16 cellular contexts compared by ENCODE assay signal in the genomic region with DNA sequence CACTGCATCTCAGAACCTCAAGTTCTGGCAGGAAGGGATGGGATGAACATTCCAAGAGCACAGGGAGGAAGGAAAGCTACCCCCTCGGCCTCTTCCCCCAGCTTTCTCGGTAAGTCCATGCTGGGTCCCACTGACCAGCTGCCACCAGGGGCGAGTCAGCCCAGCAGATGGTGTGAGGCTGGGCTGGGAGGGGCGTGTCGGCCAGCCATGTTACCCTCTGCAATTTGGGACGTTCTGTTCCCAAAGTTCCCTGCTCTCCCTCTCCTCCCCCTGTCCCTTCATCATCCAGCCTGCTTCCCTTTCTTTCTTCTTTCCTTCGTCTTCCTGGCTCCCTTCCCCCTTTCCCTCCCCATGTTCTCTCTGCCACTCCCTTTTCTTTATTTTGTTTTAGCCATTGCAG.
DNase-seq lines count a peak whose midpoint lies in the region; ATAC-seq, FAIRE-seq and TF ChIP-seq lines count a peak whose summit lies in the region.
"Had no signal": no experiment of that assay in that cellular context is flagged by ENCODE, and none has a peak within 500 bp of the region (broad histone marks: within the 10 kb centered on the region; RNA-seq: fewer than 3 reads in every experiment).

No MANE protein-coding gene starts in this region.

- CTCF ChIA-PET in HepG2 (lab: Yijun Ruan, JAX; ENCODE audit: low intra/inter-chr PET ratio, low total read pairs): no interaction called here
- CTCF ChIA-PET in activated CD4-positive, alpha-beta T cell treated with anti-CD3 and anti-CD28 coated beads for 36 hours (lab: Charles Lee): no interaction called here

- in situ Hi-C loops in HepG2 (cut with HindIII; ENCODE audit: extremely low pct_ligation_motif_present, low pct_unique_long_range_greater_than_20kb): no loop called here

- TF ChIP-seq EP300 in HepG2 (IDR thresholded peaks at IDR 0.05; ENCODE audit: low read depth in 2 of 2, low read length in 2 of 2) (no peak), HepG2 (CRISPR knock-in tag; IDR thresholded peaks at IDR 0.05; ENCODE audit: borderline replicate concordance) (no peak)

- no peak for TF ChIP-seq POLR2A in HepG2 (IDR thresholded peaks at IDR 0.05; ENCODE audit: insufficient read depth in 1 of 2, low read depth in 2 of 2, low read length in 2 of 2)

- H2AFZ ChIP-seq in GM23338 (peak overlapping the region; percentile 80), HepG2 (ENCODE audit: low read length) (no peak overlapping the region)

- H3F3A ChIP-seq in GM23338 (replicated peaks; ENCODE audit: low read depth): no peaks in the 10 kb centered on the region

- H3K9me2 ChIP-seq in GM23338 (ENCODE audit: insufficient read depth): peaks cover 9% of the 10 kb centered on the region; the same call in 1 of the 2 replicates
- H3K9me2 ChIP-seq: SK-N-SH had no signal

- intact Hi-C loops in HepG2 (cut with micrococcal nuclease; ENCODE audit: unreplicated experiment): no loop called here
- intact Hi-C loops in sciatic nerve (cut with DNase I): no loop called here
- intact Hi-C loops in dorsolateral prefrontal cortex (cut with DNase I): no loop called here
- intact Hi-C loops in activated CD4-positive, alpha-beta T cell treated with anti-CD3 and anti-CD28 coated beads for 36 hours (cut with DNase I, micrococcal nuclease): no loop called here

- no peak overlapping the region for H3K4me3 Mint-ChIP-seq in GM23338
- no peak overlapping the region for H3K4me3 Mint-ChIP-seq in activated CD4-positive, alpha-beta T cell treated with anti-CD3 and anti-CD28 coated beads for 36 hours
- H3K4me3 Mint-ChIP-seq: CD4-positive, alpha-beta memory T cell; IgD-negative memory B cell had no signal

- no peak for TF ChIP-seq CTCF in GM23338 (conservative IDR thresholded peaks at IDR 0.05; ENCODE audit: low read depth in 2 of 2)
- 0 out of 2 replicates have a peak, but pooled peaks have one; percentile 4 for TF ChIP-seq CTCF in WERI-Rb-1 (IDR thresholded peaks at IDR 0.05; ENCODE audit: low read depth, low read length)
- TF ChIP-seq CTCF in HepG2 (CRISPR knock-in tag; IDR thresholded peaks at IDR 0.05): no peak
- no peak for TF ChIP-seq CTCF in dorsolateral prefrontal cortex (IDR thresholded peaks at IDR 0.05 in 54 of 56, conservative IDR thresholded peaks at IDR 0.05 in 2 of 56; ENCODE audit: low read depth in 1 of 56, partially characterized antibody in 56 of 56)

- DNase-seq in GM23338 (ENCODE audit: low spot score): no peak
- DNase-seq in WERI-Rb-1: peak; percentile 30
- no peak for DNase-seq in HepG2 (ENCODE audit: low spot score)
- no peak for DNase-seq in sciatic nerve (ENCODE audit: low spot score)
- no peak for DNase-seq in dorsolateral prefrontal cortex
- no peak for DNase-seq in activated CD4-positive, alpha-beta T cell treated with anti-CD3 and anti-CD28 coated beads for 36 hours
- DNase-seq: ACHN; BE2C; CD4-positive, alpha-beta memory T cell; H7; NCI-H1436; NCI-H2081; SK-N-SH had no signal

- no peak for TF ChIP-seq RAD21 in HepG2 (CRISPR knock-in tag; IDR thresholded peaks at IDR 0.05)

- H3K4me1 Mint-ChIP-seq in GM23338: peaks cover 4% of the 10 kb centered on the region; the same call in 2 of the 3 replicates
- H3K4me1 Mint-ChIP-seq in activated CD4-positive, alpha-beta T cell treated with anti-CD3 and anti-CD28 coated beads for 36 hours: no peaks in the 10 kb centered on the region
- H3K4me1 Mint-ChIP-seq: CD4-positive, alpha-beta memory T cell; IgD-negative memory B cell had no signal

- H3K9ac ChIP-seq in HepG2 (ENCODE audit: insufficient read depth, low read depth, low read length): no peak overlapping the region
- H3K9ac ChIP-seq: SK-N-SH had no signal

- no peaks in the 10 kb centered on the region for H3K36me3 Mint-ChIP-seq in GM23338 (ENCODE audit: low read depth)
- H3K36me3 Mint-ChIP-seq in activated CD4-positive, alpha-beta T cell treated with anti-CD3 and anti-CD28 coated beads for 36 hours (ENCODE audit: low read depth): no peaks in the 10 kb centered on the region
- H3K36me3 Mint-ChIP-seq: CD4-positive, alpha-beta memory T cell had no signal

- H3K27ac Mint-ChIP-seq in GM23338: no peak overlapping the region; the same call in 1 of the 2 replicates
- H3K27ac Mint-ChIP-seq in activated CD4-positive, alpha-beta T cell treated with anti-CD3 and anti-CD28 coated beads for 36 hours: no peak overlapping the region
- H3K27ac Mint-ChIP-seq: CD4-positive, alpha-beta memory T cell had no signal

- peaks cover 2% of the 10 kb centered on the region for H3K27me3 Mint-ChIP-seq in GM23338 (ENCODE audit: insufficient read depth, low read depth, poor library complexity)
- H3K27me3 Mint-ChIP-seq in activated CD4-positive, alpha-beta T cell treated with anti-CD3 and anti-CD28 coated beads for 36 hours: peaks cover 6% of the 10 kb centered on the region
- H3K27me3 Mint-ChIP-seq: CD4-positive, alpha-beta memory T cell had no signal

- H4K20me1 ChIP-seq in GM23338 (replicated peaks; ENCODE audit: insufficient read depth): no peaks in the 10 kb centered on the region
- no peaks in the 10 kb centered on the region for H4K20me1 ChIP-seq in HepG2 (ENCODE audit: insufficient read depth, low read length)

- H3K4me1 ChIP-seq in GM23338 (ENCODE audit: insufficient read depth): no peaks in the 10 kb centered on the region
- H3K4me1 ChIP-seq in HepG2 (ENCODE audit: insufficient read depth, low read length): no peaks in the 10 kb centered on the region

- H3K36me3 ChIP-seq in GM23338 (ENCODE audit: insufficient read depth): no peaks in the 10 kb centered on the region
- no peaks in the 10 kb centered on the region for H3K36me3 ChIP-seq in WERI-Rb-1
- H3K36me3 ChIP-seq in HepG2 (replicated peaks in 1 of 2; ENCODE audit: control insufficient read depth in 1 of 2, insufficient read depth in 2 of 2, low read length in 2 of 2): no peaks in the 10 kb centered on the region
- H3K36me3 ChIP-seq: BE2C had no signal

- H3K4me2 ChIP-seq in GM23338 (no peak overlapping the region), HepG2 (ENCODE audit: low read depth, low read length) (no peak overlapping the region)
- H3K4me2 ChIP-seq: SK-N-SH had no signal

- H3K4me3 ChIP-seq in GM23338 (no peak overlapping the region), WERI-Rb-1 (ENCODE audit: low read depth, low read length) (no peak overlapping the region), HepG2 (replicated peaks in 1 of 3; ENCODE audit: insufficient read depth in 1 of 3, low read depth in 2 of 3, low read length in 3 of 3) (no peak overlapping the region), dorsolateral prefrontal cortex (no peak overlapping the region)

- WGBS in HepG2 (ENCODE audit: low lambda C conversion rate): 20% methylated on average over 6 of the region's 7 CpGs

- peaks cover 6% of the 10 kb centered on the region; the same call in 1 of the 3 replicates for H3K9me3 Mint-ChIP-seq in GM23338
- H3K9me3 Mint-ChIP-seq in activated CD4-positive, alpha-beta T cell treated with anti-CD3 and anti-CD28 coated beads for 36 hours (ENCODE audit: low read depth): no peaks in the 10 kb centered on the region

- FAIRE-seq in HepG2 (lab: Jason Lieb, UNC): no peak
- FAIRE-seq: D721Med had no signal

- H3K27me3 ChIP-seq in GM23338 (ENCODE audit: insufficient read depth) (no peaks in the 10 kb centered on the region), WERI-Rb-1 (ENCODE audit: insufficient read depth, low read depth, severe bottlenecking) (no peaks in the 10 kb centered on the region), HepG2 (ENCODE audit: control insufficient read depth in 1 of 2, insufficient read depth in 2 of 2, low read length in 2 of 2) (peaks cover 0 to 5% of the 10 kb centered on the region in 2 experiments; a peak in 3 of 5 replicates), dorsolateral prefrontal cortex (no peaks in the 10 kb centered on the region)
- H3K27me3 ChIP-seq: BE2C had no signal

- H3K79me2 ChIP-seq in GM23338 (replicated peaks; ENCODE audit: insufficient read depth) (no peaks in the 10 kb centered on the region), HepG2 (ENCODE audit: insufficient read depth, low read length) (no peaks in the 10 kb centered on the region)

- H3K27ac ChIP-seq in GM23338 (ENCODE audit: low read depth) (no peak overlapping the region), WERI-Rb-1 (no peak overlapping the region), HepG2 (ENCODE audit: extremely low read length, insufficient read depth, low read length) (no peak overlapping the region), dorsolateral prefrontal cortex (no peak overlapping the region)

- peak; percentile 66 for ATAC-seq in GM23338
- ATAC-seq in HepG2: peak; percentile 65
- peak; percentile 66 for ATAC-seq in sciatic nerve
- no peak for ATAC-seq in GM18867 (IDR thresholded peaks at IDR 0.05; ENCODE audit: unreplicated experiment)
- ATAC-seq in activated CD4-positive, alpha-beta T cell treated with anti-CD3 and anti-CD28 coated beads for 36 hours: no peak

- POLR2A ChIA-PET in HepG2 (lab: Yijun Ruan, JAX): no interaction called here
- POLR2A ChIA-PET in activated CD4-positive, alpha-beta T cell treated with anti-CD3 and anti-CD28 coated beads for 36 hours (lab: Charles Lee): no interaction called here

- BruUV-seq in HepG2 (replicated peaks; lab: Mats Ljungman, UMichigan): no TSS peak

- no peaks in the 10 kb centered on the region for H3K9me3 ChIP-seq in WERI-Rb-1 (ENCODE audit: severe bottlenecking)
- H3K9me3 ChIP-seq in HepG2 (ENCODE audit: low read length): no peaks in the 10 kb centered on the region
- H3K9me3 ChIP-seq: BE2C, SK-N-SH had no signal

TF ChIP-seq in GM23338, 12 proteins besides CTCF, POLR2A, EP300 and RAD21:
- TF ChIP-seq STAT1 (IDR thresholded peaks at IDR 0.05; ENCODE audit: unreplicated experiment): no peak
- no peak for TF ChIP-seq NANOG (IDR thresholded peaks at IDR 0.05; ENCODE audit: borderline replicate concordance)
- TF ChIP-seq CREB1 (CRISPR knock-in tag; IDR thresholded peaks at IDR 0.05; ENCODE audit: low read depth): no peak
- TF ChIP-seq ZNF114 (CRISPR knock-in tag; IDR thresholded peaks at IDR 0.05): no peak

TF ChIP-seq in HepG2, 621 proteins besides CTCF, POLR2A, EP300 and RAD21 (continues in another document):
- no peak for TF ChIP-seq ZBTB8A (CRISPR knock-in tag; IDR thresholded peaks at IDR 0.05; ENCODE audit: borderline replicate concordance, low read depth)
- TF ChIP-seq, protein P1, sequence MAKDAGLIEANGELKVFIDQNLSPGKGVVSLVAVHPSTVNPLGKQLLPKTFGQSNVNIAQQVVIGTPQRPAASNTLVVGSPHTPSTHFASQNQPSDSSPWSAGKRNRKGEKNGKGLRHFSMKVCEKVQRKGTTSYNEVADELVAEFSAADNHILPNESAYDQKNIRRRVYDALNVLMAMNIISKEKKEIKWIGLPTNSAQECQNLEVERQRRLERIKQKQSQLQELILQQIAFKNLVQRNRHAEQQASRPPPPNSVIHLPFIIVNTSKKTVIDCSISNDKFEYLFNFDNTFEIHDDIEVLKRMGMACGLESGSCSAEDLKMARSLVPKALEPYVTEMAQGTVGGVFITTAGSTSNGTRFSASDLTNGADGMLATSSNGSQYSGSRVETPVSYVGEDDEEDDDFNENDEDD (CRISPR knock-in tag; IDR thresholded peaks at IDR 0.05; ENCODE audit: borderline replicate concordance): no peak
- TF ChIP-seq, protein P2, sequence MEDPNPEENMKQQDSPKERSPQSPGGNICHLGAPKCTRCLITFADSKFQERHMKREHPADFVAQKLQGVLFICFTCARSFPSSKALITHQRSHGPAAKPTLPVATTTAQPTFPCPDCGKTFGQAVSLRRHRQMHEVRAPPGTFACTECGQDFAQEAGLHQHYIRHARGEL (CRISPR knock-in tag; IDR thresholded peaks at IDR 0.05): no peak
- no peak for TF ChIP-seq ZFAT (CRISPR knock-in tag; conservative IDR thresholded peaks at IDR 0.05)

Comparison
In these comparisons a context has a peak if more than half of its experiments do, and no peak if none do; other contexts are left out.
1. ATAC-seq: peak in GM23338 (single experiment), HepG2 (single experiment) and sciatic nerve (single experiment); none in GM18867 (single experiment) and activated CD4-positive, alpha-beta T cell treated with anti-CD3 and anti-CD28 coated beads for 36 hours (single experiment).